15 cellular contexts compared by ENCODE assay signal in the genomic region with DNA sequence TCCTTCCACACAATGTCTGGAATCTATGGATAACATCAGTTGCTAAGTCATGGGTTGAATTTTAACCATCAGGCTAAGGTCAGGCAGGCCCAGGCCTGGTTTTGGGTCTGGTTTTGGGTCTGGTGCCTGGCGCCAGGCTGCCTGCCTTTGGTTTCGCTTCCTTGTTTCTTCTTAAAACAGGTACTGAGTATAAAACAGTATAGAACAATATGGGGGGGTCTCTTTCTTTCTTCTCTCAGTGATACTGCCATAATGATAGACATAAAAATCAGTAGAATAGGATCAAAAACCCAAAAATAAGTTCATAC. TPM values are rescaled to one million over a fixed set of nuclear protein-coding genes. Genes with fewer than 3 reads are reported as not detected.
"Had no signal": no experiment of that assay in that cellular context is flagged by ENCODE, and none has a peak within 500 bp of the region (broad histone marks: within the 10 kb centered on the region; RNA-seq: fewer than 3 reads in every experiment).

No MANE protein-coding gene starts in this region.

RNA-seq across cellular contexts. Expression of a gene that starts 14.9 kb away (rescaled TPM):
- total RNA-seq: activated naive CD4-positive, alpha-beta T cell treated with anti-CD3 and anti-CD28 coated beads for 36 hours; activated T-cell treated with anti-CD3 and anti-CD28 coated beads, Interleukin-2, amount 50 U/mL, for 4 hours; dermis microvascular lymphatic vessel endothelial cell; esophagus squamous epithelium; heart right ventricle; left ventricle myocardium inferior; mammary epithelial cell; myocyte; occipital lobe; renal cortical epithelial cell; sigmoid colon; thyroid gland; ureter had no signal
- polyA plus RNA-seq: heart right ventricle, immature natural killer cell, mammary epithelial cell, neural cell had no signal

RNA-seq across cellular contexts. Expression of a gene that starts 40.0 kb away (rescaled TPM):
- total RNA-seq: activated naive CD4-positive, alpha-beta T cell treated with anti-CD3 and anti-CD28 coated beads for 36 hours; activated T-cell treated with anti-CD3 and anti-CD28 coated beads, Interleukin-2, amount 50 U/mL, for 4 hours; dermis microvascular lymphatic vessel endothelial cell; esophagus squamous epithelium; heart right ventricle; left ventricle myocardium inferior; mammary epithelial cell; myocyte; occipital lobe; renal cortical epithelial cell; sigmoid colon; thyroid gland; ureter had no signal
- polyA plus RNA-seq: heart right ventricle, immature natural killer cell, mammary epithelial cell, neural cell had no signal
